ENCODE assay signal across 8 cellular contexts in genomic region chr5:86679529-86679928, GRCh38.
DNase-seq lines count a peak whose midpoint lies in the region; ATAC-seq and TF ChIP-seq lines count a peak whose summit lies in the region.

No MANE protein-coding gene starts in this region.

- no peak for DNase-seq in DND-41
- DNase-seq in SHP77 (lab: John Stamatoyannopoulos, UW), result peak; percentile 41 to 46
- DNase-seq in epithelial cell of proximal tubule (ENCODE audit: low read depth), result peak; percentile 94
- DNase-seq in naive thymus-derived CD4-positive, alpha-beta T cell, result peak in 5 of 9 donors; percentile 2 to 21 (median 11)
- no peak for DNase-seq in stimulated activated naive CD4-positive, alpha-beta T cell treated with Interleukin-2 at 50 U/mL for 16 hours (lab: John Stamatoyannopoulos, UW)
- no peak for DNase-seq in activated CD8-positive, alpha-beta memory T cell treated with anti-CD3 and anti-CD28 coated beads, Interleukin-2, amount 10 ng/mL, durations not matched to agents 7 days and 5 days

- no peaks in the 10 kb centered on the region for H4K20me1 ChIP-seq in DND-41 (ENCODE audit: insufficient read depth, low read length)

- H3K4me1 Mint-ChIP-seq in naive thymus-derived CD4-positive, alpha-beta T cell, result no peaks in the 10 kb centered on the region
- no peaks in the 10 kb centered on the region for H3K4me1 Mint-ChIP-seq in activated CD8-positive, alpha-beta memory T cell treated with anti-CD3 and anti-CD28 coated beads, Interleukin-2, amount 10 ng/mL, durations not matched to agents 7 days and 5 days

- CTCF ChIA-PET in naive thymus-derived CD4-positive, alpha-beta T cell (lab: Charles Lee), result interaction anchor here (0.7 kb wide), 1 partner anchor 12 kb away, joined by 3 read pairs; no protein-coding TSS in a partner anchor
- CTCF ChIA-PET in activated CD8-positive, alpha-beta memory T cell treated with anti-CD3 and anti-CD28 coated beads, Interleukin-2, amount 10 ng/mL, durations not matched to agents 7 days and 5 days (lab: Charles Lee), result no interaction called here

- H3K4me3 ChIP-seq in DND-41 (ENCODE audit: low read depth in 1 of 2, low read length in 2 of 2), result no peak overlapping the region
- H3K4me3 ChIP-seq in epithelial cell of proximal tubule (ENCODE audit: low read depth, low read length), result no peak overlapping the region
- H3K4me3 ChIP-seq in naive thymus-derived CD4-positive, alpha-beta T cell (ENCODE audit: low read length), result no peak overlapping the region

- H3K4me3 Mint-ChIP-seq in naive thymus-derived CD4-positive, alpha-beta T cell, result no peak overlapping the region
- H3K4me3 Mint-ChIP-seq in activated CD8-positive, alpha-beta memory T cell treated with anti-CD3 and anti-CD28 coated beads, Interleukin-2, amount 10 ng/mL, durations not matched to agents 7 days and 5 days, result no peak overlapping the region

- no peaks in the 10 kb centered on the region for H3K36me3 Mint-ChIP-seq in naive thymus-derived CD4-positive, alpha-beta T cell
- no peaks in the 10 kb centered on the region for H3K36me3 Mint-ChIP-seq in activated CD8-positive, alpha-beta memory T cell treated with anti-CD3 and anti-CD28 coated beads, Interleukin-2, amount 10 ng/mL, durations not matched to agents 7 days and 5 days

- peak; percentile 69 for ATAC-seq in DND-41 (ENCODE audit: insufficient read depth, low read depth)
- peak; percentile 70 for ATAC-seq in GM21723 (IDR thresholded peaks at IDR 0.05; ENCODE audit: unreplicated experiment)
- no peak for ATAC-seq in naive thymus-derived CD4-positive, alpha-beta T cell
- ATAC-seq in activated CD8-positive, alpha-beta memory T cell treated with anti-CD3 and anti-CD28 coated beads, Interleukin-2, amount 10 ng/mL, durations not matched to agents 7 days and 5 days, result no peak

- intact Hi-C loops in naive thymus-derived CD4-positive, alpha-beta T cell (cut with micrococcal nuclease), result no loop called here

- peak; percentile 75 for TF ChIP-seq CTCF in DND-41 (IDR thresholded peaks at IDR 0.05; ENCODE audit: borderline replicate concordance, extremely low read depth, low read length, poor library complexity, severe bottlenecking)
- TF ChIP-seq CTCF in LNCAP (IDR thresholded peaks at IDR 0.05), result peak; percentile 75
- TF ChIP-seq CTCF in epithelial cell of proximal tubule (conservative IDR thresholded peaks at IDR 0.05; ENCODE audit: low read depth, low read length), result peak; percentile 77

- H3K27ac ChIP-seq in DND-41 (ENCODE audit: low read length), result no peak overlapping the region
- no peak overlapping the region for H3K27ac ChIP-seq in naive thymus-derived CD4-positive, alpha-beta T cell (ENCODE audit: low read depth, low read length)

- H3K4me2 ChIP-seq in DND-41 (ENCODE audit: insufficient read depth, low read length), result no peak overlapping the region

- H3K27me3 ChIP-seq in DND-41 (ENCODE audit: insufficient read depth, low read length, poor library complexity), result no peaks in the 10 kb centered on the region
- no peaks in the 10 kb centered on the region for H3K27me3 ChIP-seq in naive thymus-derived CD4-positive, alpha-beta T cell (ENCODE audit: control insufficient read depth in 2 of 2, insufficient read depth in 2 of 2, low read length in 2 of 2)

- no peaks in the 10 kb centered on the region for H3K79me2 ChIP-seq in DND-41 (ENCODE audit: insufficient read depth, low read length)

- peaks cover 0 to 17% (median 3%) of the 10 kb centered on the region in 5 donors for H3K27me3 Mint-ChIP-seq in naive thymus-derived CD4-positive, alpha-beta T cell
- H3K27me3 Mint-ChIP-seq in activated CD8-positive, alpha-beta memory T cell treated with anti-CD3 and anti-CD28 coated beads, Interleukin-2, amount 10 ng/mL, durations not matched to agents 7 days and 5 days, result peaks cover 4% of the 10 kb centered on the region

- no peak overlapping the region for H3K9ac ChIP-seq in DND-41 (ENCODE audit: low read depth, low read length)

- no peaks in the 10 kb centered on the region for H3K9me3 Mint-ChIP-seq in naive thymus-derived CD4-positive, alpha-beta T cell
- H3K9me3 Mint-ChIP-seq in activated CD8-positive, alpha-beta memory T cell treated with anti-CD3 and anti-CD28 coated beads, Interleukin-2, amount 10 ng/mL, durations not matched to agents 7 days and 5 days (ENCODE audit: low read depth), result no peaks in the 10 kb centered on the region

- POLR2A ChIA-PET in naive thymus-derived CD4-positive, alpha-beta T cell (lab: Charles Lee), result no interaction called here

- H3K36me3 ChIP-seq in DND-41 (ENCODE audit: insufficient read depth, low read length), result no peaks in the 10 kb centered on the region
- H3K36me3 ChIP-seq in naive thymus-derived CD4-positive, alpha-beta T cell (ENCODE audit: control insufficient read depth in 2 of 3, insufficient read depth in 3 of 3, low read length in 3 of 3), result no peaks in the 10 kb centered on the region

- no peaks in the 10 kb centered on the region for H3K4me1 ChIP-seq in DND-41 (ENCODE audit: insufficient read depth, low read length)
- no peaks in the 10 kb centered on the region for H3K4me1 ChIP-seq in naive thymus-derived CD4-positive, alpha-beta T cell (ENCODE audit: control insufficient read depth in 2 of 2, insufficient read depth in 2 of 2, low read length in 2 of 2)

- no peak overlapping the region for H2AFZ ChIP-seq in DND-41 (ENCODE audit: low read depth, low read length)

- H3K9me3 ChIP-seq in DND-41 (ENCODE audit: insufficient read depth, low read length, severe bottlenecking), result no peaks in the 10 kb centered on the region
- no peaks in the 10 kb centered on the region for H3K9me3 ChIP-seq in naive thymus-derived CD4-positive, alpha-beta T cell (ENCODE audit: control insufficient read depth in 2 of 3, low read length in 3 of 3)

- no peak overlapping the region for H3K27ac Mint-ChIP-seq in naive thymus-derived CD4-positive, alpha-beta T cell
- no peak overlapping the region for H3K27ac Mint-ChIP-seq in activated CD8-positive, alpha-beta memory T cell treated with anti-CD3 and anti-CD28 coated beads, Interleukin-2, amount 10 ng/mL, durations not matched to agents 7 days and 5 days

Comparison
In these comparisons a context has a peak if more than half of its experiments do, and no peak if none do; other contexts are left out.
1. ATAC-seq: peak in DND-41 (single experiment) and GM21723 (single experiment); none in naive thymus-derived CD4-positive, alpha-beta T cell (single experiment) and activated CD8-positive, alpha-beta memory T cell treated with anti-CD3 and anti-CD28 coated beads, Interleukin-2, amount 10 ng/mL, durations not matched to agents 7 days and 5 days (single experiment).
2. DNase-seq: peak in SHP77 (2 of 2), epithelial cell of proximal tubule (single experiment) and naive thymus-derived CD4-positive, alpha-beta T cell (5 of 9); none in DND-41 (single experiment), stimulated activated naive CD4-positive, alpha-beta T cell treated with Interleukin-2 at 50 U/mL for 16 hours (single experiment) and activated CD8-positive, alpha-beta memory T cell treated with anti-CD3 and anti-CD28 coated beads, Interleukin-2, amount 10 ng/mL, durations not matched to agents 7 days and 5 days (single experiment).
3. Peak in every context shown above with its lines, with median percentiles within 50 percentile points of each other: CTCF ChIP-seq.